10 cellular contexts compared by ENCODE assay signal in genomic region chr12:1619599-1619998, GRCh38. TPM values are rescaled to one million over a fixed set of nuclear protein-coding genes. Genes with fewer than 3 reads are reported as not detected.
DNase-seq lines count a peak whose midpoint lies in the region; ATAC-seq lines count a peak whose summit lies in the region.
"Had no signal": no experiment of that assay in that cellular context is flagged by ENCODE, and none has a peak within 500 bp of the region (broad histone marks: within the 10 kb centered on the region; RNA-seq: fewer than 3 reads in every experiment).

No MANE protein-coding gene starts in this region.

- in situ Hi-C loops in HAP-1 (cut with MboI; ENCODE audit: low sequenced_read_pairs): no loop called here

- DNase-seq in activated CD4-positive, alpha-beta T cell treated with anti-CD3 and anti-CD28 coated beads for 48 hours: peak; percentile 47
- no peak for DNase-seq in activated CD4-positive, alpha-beta T cell treated with anti-CD3 and anti-CD28 coated beads, Interleukin-2, amount 50 U/mL, for 4 hours
- DNase-seq in NOMO-1 treated with DMSO at 0.1 percent for 48 hours (lab: John Stamatoyannopoulos, UW; ENCODE audit: unreplicated experiment) (peak; percentile 85), OCI-M1 (lab: John Stamatoyannopoulos, UW) (no peak), NCI-H1930 (lab: John Stamatoyannopoulos, UW) (no peak), HAP-1 (ENCODE audit: low spot score in 2 of 2) (no peak)
- DNase-seq: caudate nucleus had no signal

- peaks cover 3% of the 10 kb centered on the region for H3K4me1 ChIP-seq in HAP-1

- peaks cover 16% of the 10 kb centered on the region for H3K27me3 Mint-ChIP-seq in stimulated activated memory B cell treated with anti-CD40 and anti-IgM and Interleukin-4, amounts not matched to agents 10 μg/mL and 1 μg/mL and 100 μg/mL, for 72 hours

- no peaks in the 10 kb centered on the region for H3K27me3 ChIP-seq in HAP-1 (ENCODE audit: low read depth)
- H3K27me3 ChIP-seq: thyroid gland had no signal

- no peak overlapping the region for H3K27ac Mint-ChIP-seq in stimulated activated memory B cell treated with anti-CD40 and anti-IgM and Interleukin-4, amounts not matched to agents 10 μg/mL and 1 μg/mL and 100 μg/mL, for 72 hours

- H3K4me3 ChIP-seq in HAP-1: no peak overlapping the region
- H3K4me3 ChIP-seq: thyroid gland had no signal

- H3K9me3 Mint-ChIP-seq in stimulated activated memory B cell treated with anti-CD40 and anti-IgM and Interleukin-4, amounts not matched to agents 10 μg/mL and 1 μg/mL and 100 μg/mL, for 72 hours: no peaks in the 10 kb centered on the region

- H3K36me3 ChIP-seq in HAP-1 (replicated peaks): no peaks in the 10 kb centered on the region
- H3K36me3 ChIP-seq: thyroid gland had no signal

- H3K4me3 Mint-ChIP-seq in stimulated activated memory B cell treated with anti-CD40 and anti-IgM and Interleukin-4, amounts not matched to agents 10 μg/mL and 1 μg/mL and 100 μg/mL, for 72 hours: no peak overlapping the region

- peak; percentile 81 for ATAC-seq in esophagus mucosa
- ATAC-seq in stimulated activated memory B cell treated with anti-CD40 and anti-IgM and Interleukin-4, amounts not matched to agents 10 μg/mL and 1 μg/mL and 100 μg/mL, for 72 hours: peak; percentile 79

- H3K4me1 Mint-ChIP-seq in stimulated activated memory B cell treated with anti-CD40 and anti-IgM and Interleukin-4, amounts not matched to agents 10 μg/mL and 1 μg/mL and 100 μg/mL, for 72 hours: peaks cover 51% of the 10 kb centered on the region

- H3K9me3 ChIP-seq in HAP-1: no peaks in the 10 kb centered on the region
- H3K9me3 ChIP-seq: thyroid gland had no signal

- H3K36me3 Mint-ChIP-seq in stimulated activated memory B cell treated with anti-CD40 and anti-IgM and Interleukin-4, amounts not matched to agents 10 μg/mL and 1 μg/mL and 100 μg/mL, for 72 hours: no peaks in the 10 kb centered on the region

RNA-seq across cellular contexts. Expression of gene WNT5B, which starts 9.4 kb away (rescaled TPM):
- total RNA-seq in esophagus mucosa: 9.8 TPM

RNA-seq across cellular contexts. Expression of gene FBXL14, which starts 25.2 kb away (rescaled TPM):
- 6.9 TPM for total RNA-seq in esophagus mucosa

Comparison
In these comparisons a context has a peak if more than half of its experiments do, and no peak if none do; other contexts are left out.
1. DNase-seq: peak in activated CD4-positive, alpha-beta T cell treated with anti-CD3 and anti-CD28 coated beads for 48 hours (single experiment) and NOMO-1 treated with DMSO at 0.1 percent for 48 hours (single experiment); none in activated CD4-positive, alpha-beta T cell treated with anti-CD3 and anti-CD28 coated beads, Interleukin-2, amount 50 U/mL, for 4 hours (0 of 2), OCI-M1 (single experiment), NCI-H1930 (0 of 2) and HAP-1 (0 of 2).